ENCODE assay signal across 22 cellular contexts in genomic region chr1:54176621-54177327, GRCh38. TPM values are rescaled to one million over a fixed set of nuclear protein-coding genes. Genes with fewer than 3 reads are reported as not detected.
DNase-seq lines count a peak whose midpoint lies in the region; ATAC-seq, FAIRE-seq and TF ChIP-seq lines count a peak whose summit lies in the region.
"Had no signal": no experiment of that assay in that cellular context is flagged by ENCODE, and none has a peak within 500 bp of the region (broad histone marks: within the 10 kb centered on the region; RNA-seq: fewer than 3 reads in every experiment).

No MANE protein-coding gene starts in this region.

- H2BK12ac ChIP-seq in mesenchymal stem cell (ENCODE audit: low read length in 2 of 2), result no peak overlapping the region

- peaks cover 9% of the 10 kb centered on the region for H3K4me1 ChIP-seq in mesenchymal stem cell (ENCODE audit: control insufficient read depth, insufficient read depth, low read depth, low read length)
- H3K4me1 ChIP-seq: A549, HAP-1 had no signal

- no peak overlapping the region for H3K4me2 ChIP-seq in mesenchymal stem cell (ENCODE audit: low read length, poor library complexity, severe bottlenecking)
- H3K4me2 ChIP-seq: A549 had no signal

- H4K8ac ChIP-seq in mesenchymal stem cell (ENCODE audit: low read length), result no peak overlapping the region

- no peaks in the 10 kb centered on the region for H3K4me1 Mint-ChIP-seq in stimulated activated effector memory CD8-positive, alpha-beta T cell treated with anti-CD3 and anti-CD28 coated beads, Interleukin-12 subunit alpha, Interleukin-12 subunit beta, amount 100 ng/mL, for 72 hours

- no peak overlapping the region for H2BK120ac ChIP-seq in mesenchymal stem cell (ENCODE audit: low read depth, low read length)

- H3K9me3 Mint-ChIP-seq in stimulated activated effector memory CD8-positive, alpha-beta T cell treated with anti-CD3 and anti-CD28 coated beads, Interleukin-12 subunit alpha, Interleukin-12 subunit beta, amount 100 ng/mL, for 72 hours, result no peaks in the 10 kb centered on the region
- H3K9me3 Mint-ChIP-seq: CD4-positive, alpha-beta T cell had no signal

- no peaks in the 10 kb centered on the region for H3K9me3 ChIP-seq in mesenchymal stem cell (ENCODE audit: control insufficient read depth, low read length)
- H3K9me3 ChIP-seq: A549, HAP-1 had no signal

- H3K23ac ChIP-seq in mesenchymal stem cell (ENCODE audit: low read length in 2 of 2), result no peak overlapping the region

- H3K27ac ChIP-seq in mesenchymal stem cell (ENCODE audit: low read length, poor library complexity, severe bottlenecking), result no peak overlapping the region
- H3K27ac ChIP-seq: 22Rv1, A549, C4-2B, HL-60 had no signal

- 82% methylated on average over 6 of the region's 6 CpGs for WGBS in mesenchymal stem cell

- H3K14ac ChIP-seq in mesenchymal stem cell (ENCODE audit: low read length in 2 of 2), result peak overlapping the region in 1 of 2 experiments; percentile 23

- H3K36me3 ChIP-seq in bronchial epithelial cell (ENCODE audit: control insufficient read depth, insufficient read depth, low read length) (no peaks in the 10 kb centered on the region), mesenchymal stem cell (ENCODE audit: control insufficient read depth in 1 of 2, insufficient read depth in 2 of 2, low read depth in 1 of 2, low read length in 2 of 2) (peaks cover 9 to 10% of the 10 kb centered on the region in 2 experiments)

- FAIRE-seq in bronchial epithelial cell (lab: Jason Lieb, UNC), result peak; percentile 23
- FAIRE-seq: A549, GM12878, H1 had no signal

- no peak overlapping the region for H2AFZ ChIP-seq in mesenchymal stem cell (ENCODE audit: low read depth, low read length)

- no peaks in the 10 kb centered on the region for H3K36me3 Mint-ChIP-seq in stimulated activated effector memory CD8-positive, alpha-beta T cell treated with anti-CD3 and anti-CD28 coated beads, Interleukin-12 subunit alpha, Interleukin-12 subunit beta, amount 100 ng/mL, for 72 hours

- no peak overlapping the region for H3K18ac ChIP-seq in mesenchymal stem cell (ENCODE audit: low read depth in 1 of 2, low read length in 2 of 2)

- no peak overlapping the region for H3K4ac ChIP-seq in mesenchymal stem cell (ENCODE audit: low read depth in 1 of 2, low read length in 2 of 2)

- TF ChIP-seq CTCF in bronchial epithelial cell (IDR thresholded peaks at IDR 0.05; ENCODE audit: insufficient read depth, low read length, severe bottlenecking), result no peak

- no peaks in the 10 kb centered on the region for H3K79me1 ChIP-seq in mesenchymal stem cell (replicated peaks; ENCODE audit: low read length, poor library complexity, severe bottlenecking)

- no peaks in the 10 kb centered on the region for H3K27me3 ChIP-seq in bronchial epithelial cell (ENCODE audit: control insufficient read depth, insufficient read depth, low read length)
- no peaks in the 10 kb centered on the region for H3K27me3 ChIP-seq in mesenchymal stem cell (ENCODE audit: control insufficient read depth in 1 of 2, insufficient read depth in 1 of 2, low read length in 2 of 2)

- no peak overlapping the region for H3K4me3 Mint-ChIP-seq in stimulated activated effector memory CD8-positive, alpha-beta T cell treated with anti-CD3 and anti-CD28 coated beads, Interleukin-12 subunit alpha, Interleukin-12 subunit beta, amount 100 ng/mL, for 72 hours
- H3K4me3 Mint-ChIP-seq: CD4-positive, alpha-beta T cell had no signal

- H3K9ac ChIP-seq in mesenchymal stem cell (ENCODE audit: low read length), result no peak overlapping the region

- H4K91ac ChIP-seq in mesenchymal stem cell (ENCODE audit: low read length), result no peak overlapping the region

- peak; percentile 6 for DNase-seq in NCI-H146 (lab: John Stamatoyannopoulos, UW)
- DNase-seq in NCI-H146 treated with DMSO at 0.1 percent for 48 hours (lab: John Stamatoyannopoulos, UW; ENCODE audit: unreplicated experiment), result no peak
- DNase-seq in bronchial epithelial cell (ENCODE audit: low read depth), result no peak
- DNase-seq in mesenchymal stem cell, result no peak
- DNase-seq in stimulated activated effector memory CD8-positive, alpha-beta T cell treated with anti-CD3 and anti-CD28 coated beads, Interleukin-12 subunit alpha, Interleukin-12 subunit beta, amount 100 ng/mL, for 72 hours (ENCODE audit: low spot score in 2 of 2), result no peak
- no peak for DNase-seq in COLO829 (ENCODE audit: low spot score)
- DNase-seq in NCI-H1105 (lab: John Stamatoyannopoulos, UW), result no peak
- DNase-seq: AML-193; CD4-positive, alpha-beta T cell; DMS153; DMS79 treated with DMSO at 0.1 percent for 48 hours; GF-D8 had no signal

- no peak overlapping the region for H3K4me3 ChIP-seq in bronchial epithelial cell (ENCODE audit: low read depth, low read length)
- H3K4me3 ChIP-seq in mesenchymal stem cell (ENCODE audit: insufficient read depth in 1 of 2, low read depth in 1 of 2, low read length in 2 of 2), result no peak overlapping the region
- H3K4me3 ChIP-seq: A549, GM12878, HAP-1 had no signal

- no peak overlapping the region for H2AK5ac ChIP-seq in mesenchymal stem cell (ENCODE audit: low read length, severe bottlenecking)

- no peak overlapping the region for H2BK5ac ChIP-seq in mesenchymal stem cell (ENCODE audit: low read depth, low read length, poor library complexity, severe bottlenecking)

- H2BK15ac ChIP-seq in mesenchymal stem cell (ENCODE audit: low read depth, poor library complexity, severe bottlenecking), result peak overlapping the region; percentile 3

- H3K27ac Mint-ChIP-seq in stimulated activated effector memory CD8-positive, alpha-beta T cell treated with anti-CD3 and anti-CD28 coated beads, Interleukin-12 subunit alpha, Interleukin-12 subunit beta, amount 100 ng/mL, for 72 hours, result peak overlapping the region; percentile 45
- H3K27ac Mint-ChIP-seq: CD4-positive, alpha-beta T cell had no signal

- peak; percentile 4 for ATAC-seq in stimulated activated effector memory CD8-positive, alpha-beta T cell treated with anti-CD3 and anti-CD28 coated beads, Interleukin-12 subunit alpha, Interleukin-12 subunit beta, amount 100 ng/mL, for 72 hours
- ATAC-seq in GM19351 (IDR thresholded peaks at IDR 0.05; ENCODE audit: unreplicated experiment), result no peak
- ATAC-seq: A549, GM12878 had no signal

RNA-seq across cellular contexts. Expression of gene CYB5RL, which starts 23.1 kb away (rescaled TPM):
- total RNA-seq in bronchial epithelial cell, result 2.7 and 3.9 TPM in 2 replicates
- 4.3 TPM for polyA plus RNA-seq in mesenchymal stem cell (2013, experiment 1 of 2)
- polyA plus RNA-seq in mesenchymal stem cell (2013, experiment 2 of 2), result 3.4 TPM

RNA-seq across cellular contexts. Expression of gene MRPL37, which starts 23.2 kb away (rescaled TPM):
- total RNA-seq in bronchial epithelial cell, result 42.6 and 52.7 TPM in 2 replicates
- 83.1 TPM for polyA plus RNA-seq in mesenchymal stem cell (2013, experiment 1 of 2)
- polyA plus RNA-seq in mesenchymal stem cell (2013, experiment 2 of 2), result 84.0 TPM

RNA-seq across cellular contexts. Expression of gene CDCP2, which starts 24.0 kb away (rescaled TPM):
- not detected in 2 replicates for total RNA-seq in bronchial epithelial cell
- polyA plus RNA-seq in mesenchymal stem cell (2013, experiment 1 of 2), result not detected
- not detected for polyA plus RNA-seq in mesenchymal stem cell (2013, experiment 2 of 2)
- total RNA-seq: CD4-positive, alpha-beta T cell; H1; HT1080 had no signal
- polyA plus RNA-seq: A549, BJ, GM12878, H1 had no signal
